33 cellular contexts compared by ENCODE assay signal in genomic region chr6:22008248-22008836, GRCh38.
DNase-seq lines count a peak whose midpoint lies in the region; ATAC-seq, FAIRE-seq and TF ChIP-seq lines count a peak whose summit lies in the region.
"Had no signal": no experiment of that assay in that cellular context is flagged by ENCODE, and none has a peak within 500 bp of the region (broad histone marks: within the 10 kb centered on the region; RNA-seq: fewer than 3 reads in every experiment).

No MANE protein-coding gene starts in this region.

- H3K27me3 ChIP-seq in colonic mucosa: no peaks in the 10 kb centered on the region
- H3K27me3 ChIP-seq: heart left ventricle, suprapubic skin had no signal

- H3K27ac ChIP-seq in colonic mucosa: no peak overlapping the region
- H3K27ac ChIP-seq: heart left ventricle, PC-9, suprapubic skin had no signal

- TF ChIP-seq CTCF in epithelial cell of esophagus (IDR thresholded peaks at IDR 0.05; ENCODE audit: insufficient read depth, low read depth, low read length, missing control alignments) (no peak), nephron (IDR thresholded peaks at IDR 0.05; ENCODE audit: unreplicated experiment in 3 of 3) (no peak), colonic mucosa (IDR thresholded peaks at IDR 0.05) (no peak)

- peak; percentile 37 for DNase-seq in EH (ENCODE audit: low read depth)
- peak; percentile 54 for DNase-seq in M059J (ENCODE audit: low read depth)
- DNase-seq in epithelial cell of esophagus (ENCODE audit: low read depth): peak; percentile 17
- no peak for DNase-seq in colonic mucosa
- no peak for DNase-seq in frontal cortex (ENCODE audit: low spot score in 2 of 2)
- DNase-seq: activated CD4-positive, alpha-beta memory T cell treated with anti-CD3 and anti-CD28 coated beads for 36 hours; activated CD8-positive, alpha-beta memory T cell treated with anti-CD3 and anti-CD28 coated beads, Interleukin-2, amount 50 U/mL, for 4 hours; activated naive CD4-positive, alpha-beta T cell treated with anti-CD3 and anti-CD28 coated beads for 36 hours; AML-193; CD4-positive, CD25-positive, alpha-beta regulatory T cell; DND-41; effector memory CD4-positive, alpha-beta T cell; foreskin fibroblast; heart left ventricle; kidney; NCI-H1417 treated with DMSO at 0.1 percent for 48 hours; NCI-H2081; NCI-H2227 treated with DMSO at 0.1 percent for 48 hours; NCI-H69; PC-9; stimulated activated naive CD4-positive, alpha-beta T cell treated with Interleukin-2 at 50 U/mL for 16 hours; T-helper 2 cell had no signal

- H3K9me3 Mint-ChIP-seq in nephron: peaks cover 2% of the 10 kb centered on the region
- H3K9me3 Mint-ChIP-seq: activated CD4-positive, alpha-beta memory T cell treated with anti-CD3 and anti-CD28 coated beads for 36 hours; activated naive CD4-positive, alpha-beta T cell treated with anti-CD3 and anti-CD28 coated beads for 36 hours; activated T-helper 1 cell treated with anti-CD3 and anti-CD28 coated beads, Interleukin-12 subunit alpha, Interleukin-12 subunit beta, Interleukin-2, Interleukin-4 antibody, amounts not matched to agents 30 ng/mL and 10 ng/mL and 1 ng/mL, durations not matched to agents 14 hours and 24 hours and 36 hours; natural killer cell treated with Interleukin-12 subunit alpha and Interleukin-12 subunit beta and Interleukin-15 and Interleukin-18, amount 100 ng/mL, for 72 hours had no signal

- H3K4me3 Mint-ChIP-seq in nephron: no peak overlapping the region
- H3K4me3 Mint-ChIP-seq: activated CD4-positive, alpha-beta memory T cell treated with anti-CD3 and anti-CD28 coated beads for 36 hours; activated naive CD4-positive, alpha-beta T cell treated with anti-CD3 and anti-CD28 coated beads for 36 hours; activated T-helper 1 cell treated with anti-CD3 and anti-CD28 coated beads, Interleukin-12 subunit alpha, Interleukin-12 subunit beta, Interleukin-2, Interleukin-4 antibody, amounts not matched to agents 30 ng/mL and 10 ng/mL and 1 ng/mL, durations not matched to agents 14 hours and 24 hours and 36 hours; CD4-positive, CD25-positive, alpha-beta regulatory T cell; natural killer cell treated with Interleukin-12 subunit alpha and Interleukin-12 subunit beta and Interleukin-15 and Interleukin-18, amount 100 ng/mL, for 72 hours had no signal

- peaks cover 22% of the 10 kb centered on the region for H3K36me3 Mint-ChIP-seq in nephron (ENCODE audit: low read depth)
- H3K36me3 Mint-ChIP-seq: activated CD4-positive, alpha-beta memory T cell treated with anti-CD3 and anti-CD28 coated beads for 36 hours; CD4-positive, CD25-positive, alpha-beta regulatory T cell; natural killer cell treated with Interleukin-12 subunit alpha and Interleukin-12 subunit beta and Interleukin-15 and Interleukin-18, amount 100 ng/mL, for 72 hours had no signal

- intact Hi-C loops in colonic mucosa (cut with DNase I): no loop called here

- peak overlapping the region; percentile 42 to 66 (median 42) for H3K27ac Mint-ChIP-seq in nephron
- H3K27ac Mint-ChIP-seq: activated CD4-positive, alpha-beta memory T cell treated with anti-CD3 and anti-CD28 coated beads for 36 hours; activated naive CD4-positive, alpha-beta T cell treated with anti-CD3 and anti-CD28 coated beads for 36 hours; activated T-helper 1 cell treated with anti-CD3 and anti-CD28 coated beads, Interleukin-12 subunit alpha, Interleukin-12 subunit beta, Interleukin-2, Interleukin-4 antibody, amounts not matched to agents 30 ng/mL and 10 ng/mL and 1 ng/mL, durations not matched to agents 14 hours and 24 hours and 36 hours; CD4-positive, CD25-positive, alpha-beta regulatory T cell; natural killer cell treated with Interleukin-12 subunit alpha and Interleukin-12 subunit beta and Interleukin-15 and Interleukin-18, amount 100 ng/mL, for 72 hours had no signal

- no peaks in the 10 kb centered on the region for H3K27me3 Mint-ChIP-seq in nephron (ENCODE audit: low read depth)
- H3K27me3 Mint-ChIP-seq: activated CD4-positive, alpha-beta memory T cell treated with anti-CD3 and anti-CD28 coated beads for 36 hours; CD4-positive, CD25-positive, alpha-beta regulatory T cell had no signal

- no peaks in the 10 kb centered on the region for H3K9me3 ChIP-seq in colonic mucosa
- H3K9me3 ChIP-seq: suprapubic skin had no signal

- H3K4me1 ChIP-seq in colonic mucosa: no peaks in the 10 kb centered on the region
- H3K4me1 ChIP-seq: heart left ventricle, suprapubic skin had no signal

- H3K4me1 Mint-ChIP-seq in nephron: peaks cover 19% of the 10 kb centered on the region
- H3K4me1 Mint-ChIP-seq: CD4-positive, CD25-positive, alpha-beta regulatory T cell had no signal

- ATAC-seq in GM19397 (IDR thresholded peaks at IDR 0.05; ENCODE audit: unreplicated experiment): no peak
- ATAC-seq: activated CD4-positive, CD25-positive, alpha-beta regulatory T cell treated with anti-CD3 and anti-CD28 coated beads, Interleukin-2, amount 50 U/mL, for 24 hours; heart left ventricle; natural killer cell treated with Interleukin-12 subunit alpha and Interleukin-12 subunit beta and Interleukin-15 and Interleukin-18, amount 100 ng/mL, for 72 hours; Right ventricle myocardium inferior had no signal

- no peaks in the 10 kb centered on the region for H3K36me3 ChIP-seq in colonic mucosa
- H3K36me3 ChIP-seq: heart left ventricle, suprapubic skin had no signal

- H3K4me3 ChIP-seq in epithelial cell of esophagus (ENCODE audit: low read length): no peak overlapping the region
- H3K4me3 ChIP-seq in colonic mucosa: no peak overlapping the region
- H3K4me3 ChIP-seq: heart left ventricle, lung, PC-9, skin epidermis, suprapubic skin had no signal

- H3K9ac ChIP-seq in colonic mucosa (ENCODE audit: low read depth in 2 of 2, low read length in 2 of 2): no peak overlapping the region

- FAIRE-seq in frontal cortex (lab: Jason Lieb, UNC): no peak
- FAIRE-seq: D721Med, GM19239, kidney had no signal

Comparison
In these comparisons a context has a peak if more than half of its experiments do, and no peak if none do; other contexts are left out.
1. DNase-seq: peak in EH (single experiment), M059J (single experiment) and epithelial cell of esophagus (single experiment); none in colonic mucosa (single experiment) and frontal cortex (0 of 2).